In genomic region chr20:47389867-47390347, GRCh38 we compare ENCODE assay signal across 1 cellular context.
A peak's percentile ranks its signal among the peaks of the same experiment; 100 is the strongest.
TF ChIP-seq lines count a peak whose summit lies in the region.

No MANE protein-coding gene starts in this region.

TF ChIP-seq in K562, 482 proteins besides CTCF, POLR2A, EP300 and RAD21 (continued from another document and continues in another):
- TF ChIP-seq FOXP4 (CRISPR knock-in tag; IDR thresholded peaks at IDR 0.05; ENCODE audit: borderline replicate concordance) (no peak), MGA (IDR thresholded peaks at IDR 0.05) (0 out of 2 replicates have a peak, but pooled peaks have one; percentile 27), E2F3 (CRISPR knock-in tag; IDR thresholded peaks at IDR 0.05) (no peak), USF1 (CRISPR knock-in tag; IDR thresholded peaks at IDR 0.05) (peak; percentile 45; the same call in 1 of the 2 replicates), SUPT5H (IDR thresholded peaks at IDR 0.05) (no peak), GATAD2B (IDR thresholded peaks at IDR 0.05; ENCODE audit: borderline replicate concordance) (no peak), U2AF2 (optimal IDR thresholded peaks at IDR 0.05; ENCODE audit: low read depth, low read length) (no peak), C11orf30 (IDR thresholded peaks at IDR 0.05; ENCODE audit: low read depth) (peak; percentile 65), SMARCC2 (IDR thresholded peaks at IDR 0.05; ENCODE audit: low read depth) (no peak), MAFG (tag; conservative IDR thresholded peaks at IDR 0.05) (peak; percentile 55), SMAD1 (IDR thresholded peaks at IDR 0.05; ENCODE audit: low read depth, low read length, partially characterized antibody) (no peak), ZNF449 (CRISPR knock-in tag; IDR thresholded peaks at IDR 0.05) (no peak), ZBTB11 (CRISPR knock-in tag; IDR thresholded peaks at IDR 0.05) (peak in 1 of 3 experiments; percentile 94; a peak in 2 of 6 replicates), SAFB (IDR thresholded peaks at IDR 0.05; ENCODE audit: borderline replicate concordance, low read depth, low read length) (no peak), ZNF384 (IDR thresholded peaks at IDR 0.05; ENCODE audit: low read depth, low read length) (peak; percentile 76; the same call in 1 of the 2 replicates), NFE2 (IDR thresholded peaks at IDR 0.05; ENCODE audit: low read depth) (peak; percentile 65), ZBTB9 (CRISPR knock-in tag; IDR thresholded peaks at IDR 0.05) (peak; percentile 86), ZNF316 (IDR thresholded peaks at IDR 0.05) (peak; percentile 18; the same call in 1 of the 2 replicates), ZBTB12 (CRISPR knock-in tag; IDR thresholded peaks at IDR 0.05) (no peak), THAP12 (CRISPR knock-in tag; IDR thresholded peaks at IDR 0.05) (no peak), DPF2 (IDR thresholded peaks at IDR 0.05) (peak; percentile 39), CTBP1 (IDR thresholded peaks at IDR 0.05; ENCODE audit: borderline replicate concordance) (0 out of 2 replicates have a peak, but pooled peaks have one; percentile 32), EP400 (IDR thresholded peaks at IDR 0.05) (peak; percentile 62; the same call in 1 of the 2 replicates), RBM25 (IDR thresholded peaks at IDR 0.05; ENCODE audit: low read depth, low read length, severe bottlenecking) (no peak)
